1 cellular context compared by ENCODE assay signal in genomic region chr14:68674538-68675232, GRCh38.
TF ChIP-seq lines count a peak whose summit lies in the region.

No MANE protein-coding gene starts in this region.

TF ChIP-seq in SK-N-SH, 30 proteins besides CTCF, POLR2A, EP300 and RAD21 (continued from another document):
- TF ChIP-seq SMC3 (IDR thresholded peaks at IDR 0.05; ENCODE audit: low read depth, low read length) (no peak), JUND (IDR thresholded peaks at IDR 0.05) (no peak), ZBTB33 (IDR thresholded peaks at IDR 0.05; ENCODE audit: borderline replicate concordance, low read depth) (no peak), EZH2phosphoT487 (IDR thresholded peaks at IDR 0.05; ENCODE audit: borderline replicate concordance, low read depth) (no peak), POLR2AphosphoS5 (IDR thresholded peaks at IDR 0.05; ENCODE audit: low read depth, low read length) (no peak)
TF ChIP-seq in SK-N-SH: peak in this region for 0.
